ENCODE assay signal across 20 cellular contexts in genomic region chr7:140333209-140333608, GRCh38.
"Had no signal": no experiment of that assay in that cellular context is flagged by ENCODE, and none has a peak within 500 bp of the region (broad histone marks: within the 10 kb centered on the region; RNA-seq: fewer than 3 reads in every experiment).

No MANE protein-coding gene starts in this region.

- H3K9me3 Mint-ChIP-seq: activated naive CD4-positive, alpha-beta T cell treated with anti-CD3 and anti-CD28 coated beads, Interleukin-2, amount 50 U/mL, for 24 hours; naive B cell; neural progenitor cell; T-cell; T-helper 2 cell treated with Interferon-gamma antibody and Interleukin-4, amounts not matched to agents 5 μg/mL and 100 μg/mL, for 36 hours had no signal

- DNase-seq: activated gamma-delta T cell treated with Interleukin-2 at 50 U/mL for 16 hours; activated T-cell treated with anti-CD3 and anti-CD28 coated beads, Interleukin-2, amount 50 U/mL, for 1 hour; adrenal gland; brain microvascular endothelial cell; central memory CD4-positive, alpha-beta T cell; esophagus squamous epithelium; mesenchymal stem cell; naive B cell; posterior cingulate gyrus; stimulated activated CD4-positive, alpha-beta T cell treated with anti-CD3 and anti-CD28 coated beads, Interleukin-4, amount 100 ng/mL, for 24 hours; stimulated activated naive CD4-positive, alpha-beta T cell treated with Interleukin-2 at 50 U/mL for 16 hours; substantia nigra; T-cell; thyroid gland; WERI-Rb-1 had no signal

- ATAC-seq: gastroesophageal sphincter, T-cell had no signal

- H3K9me3 ChIP-seq: adrenal gland, ascending aorta, esophagus squamous epithelium, gastroesophageal sphincter, thyroid gland had no signal

- H3K27me3 ChIP-seq: adrenal gland, ascending aorta, brain microvascular endothelial cell, esophagus squamous epithelium, gastroesophageal sphincter, neural progenitor cell, thyroid gland had no signal

- H3K4me3 ChIP-seq: adrenal gland, ascending aorta, esophagus squamous epithelium, gastroesophageal sphincter, neural progenitor cell, thyroid gland had no signal

- H3K27me3 Mint-ChIP-seq: activated naive CD4-positive, alpha-beta T cell treated with anti-CD3 and anti-CD28 coated beads, Interleukin-2, amount 50 U/mL, for 24 hours; naive B cell; T-cell had no signal

- H3K4me1 Mint-ChIP-seq: activated naive CD4-positive, alpha-beta T cell treated with anti-CD3 and anti-CD28 coated beads, Interleukin-2, amount 50 U/mL, for 24 hours; naive B cell had no signal

- H3K4me1 ChIP-seq: adrenal gland, ascending aorta, esophagus squamous epithelium, gastroesophageal sphincter, neural progenitor cell had no signal

- H3K27ac Mint-ChIP-seq: activated naive CD4-positive, alpha-beta T cell treated with anti-CD3 and anti-CD28 coated beads, Interleukin-2, amount 50 U/mL, for 24 hours; naive B cell; neural progenitor cell; T-cell; T-helper 2 cell treated with Interferon-gamma antibody and Interleukin-4, amounts not matched to agents 5 μg/mL and 100 μg/mL, for 36 hours had no signal

- H3K4me3 Mint-ChIP-seq: activated naive CD4-positive, alpha-beta T cell treated with anti-CD3 and anti-CD28 coated beads, Interleukin-2, amount 50 U/mL, for 24 hours; naive B cell; neural progenitor cell; T-cell; T-helper 2 cell treated with Interferon-gamma antibody and Interleukin-4, amounts not matched to agents 5 μg/mL and 100 μg/mL, for 36 hours had no signal
